In the genomic region with DNA sequence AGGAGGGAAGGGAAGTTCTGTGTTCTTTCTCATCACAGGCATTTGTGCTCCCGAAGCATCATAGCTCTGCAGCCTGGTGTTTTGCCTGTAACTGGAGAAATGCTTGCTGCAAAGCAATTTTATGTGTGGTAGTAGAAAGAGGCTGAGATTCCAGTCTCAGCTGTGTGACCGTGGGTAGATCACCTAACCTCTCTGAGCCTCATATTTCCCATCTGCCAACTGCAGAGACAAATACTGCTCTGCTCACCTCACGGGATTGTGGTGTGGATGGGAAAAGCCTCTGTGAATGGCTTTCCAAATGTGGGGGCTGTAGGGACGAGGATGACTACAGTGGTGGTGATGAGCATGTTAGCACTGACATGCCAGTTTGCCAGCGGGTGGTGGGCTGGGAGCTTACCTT, we compare ENCODE assay signal across 2 cellular contexts.
TF ChIP-seq lines count a peak whose summit lies in the region.

No MANE protein-coding gene starts in this region.

TF ChIP-seq in HEK293, 187 proteins besides CTCF, POLR2A, EP300 and RAD21:
- TF ChIP-seq ZNF266 (tag by site-specific recombination; IDR thresholded peaks at IDR 0.05; ENCODE audit: low read depth) (no peak), SP2 (tag by site-specific recombination; IDR thresholded peaks at IDR 0.05) (no peak), ZNF768 (tag by site-specific recombination; IDR thresholded peaks at IDR 0.05) (peak; percentile 75; the same call in 1 of the 2 replicates), ZNF670 (tag by site-specific recombination; IDR thresholded peaks at IDR 0.05; ENCODE audit: low read depth) (no peak)
- TF ChIP-seq, protein P1, sequence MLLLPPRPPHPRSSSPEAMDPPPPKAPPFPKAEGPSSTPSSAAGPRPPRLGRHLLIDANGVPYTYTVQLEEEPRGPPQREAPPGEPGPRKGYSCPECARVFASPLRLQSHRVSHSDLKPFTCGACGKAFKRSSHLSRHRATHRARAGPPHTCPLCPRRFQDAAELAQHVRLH (tag by site-specific recombination; IDR thresholded peaks at IDR 0.05), result no peak

TF ChIP-seq in H1, 55 proteins besides CTCF, POLR2A, EP300 and RAD21:
- 0 out of 2 replicates have a peak, but pooled peaks have one; percentile 46 for TF ChIP-seq KDM1A (IDR thresholded peaks at IDR 0.05; ENCODE audit: borderline replicate concordance, low read length)
- TF ChIP-seq KDM5A (IDR thresholded peaks at IDR 0.05; ENCODE audit: low read length), result no peak
- no peak for TF ChIP-seq SIX5 (IDR thresholded peaks at IDR 0.05; ENCODE audit: low read depth, low read length)
